In genomic region chr7:94008537-94008936, GRCh38 we compare ENCODE assay signal across 23 cellular contexts. TPM values are rescaled to one million over a fixed set of nuclear protein-coding genes. Genes with fewer than 3 reads are reported as not detected.
DNase-seq lines count a peak whose midpoint lies in the region; ATAC-seq, FAIRE-seq and TF ChIP-seq lines count a peak whose summit lies in the region.
"Had no signal": no experiment of that assay in that cellular context is flagged by ENCODE, and none has a peak within 500 bp of the region (broad histone marks: within the 10 kb centered on the region; RNA-seq: fewer than 3 reads in every experiment).

No MANE protein-coding gene starts in this region.

- TF ChIP-seq EP300 in K562 (IDR thresholded peaks at IDR 0.05; ENCODE audit: low read length) = no peak

- no peak overlapping the region for H3K4me2 ChIP-seq in K562 (ENCODE audit: insufficient read depth, low read length)

- H3K79me2 ChIP-seq in K562 (ENCODE audit: control insufficient read depth, insufficient read depth, low read length) = peaks cover 7% of the 10 kb centered on the region

- intact Hi-C loops in K562 (cut with micrococcal nuclease) = no loop called here

- no peaks in the 10 kb centered on the region for H3K9me1 ChIP-seq in K562 (ENCODE audit: control insufficient read depth, insufficient read depth, low read length)

- H4K20me1 ChIP-seq in K562 (replicated peaks; ENCODE audit: control insufficient read depth, insufficient read depth, low read length) = no peaks in the 10 kb centered on the region

- TF ChIP-seq RAD21 in K562 (CRISPR knock-in tag; conservative IDR thresholded peaks at IDR 0.05 in 1 of 2, IDR thresholded peaks at IDR 0.05 in 1 of 2) = no peak

- H2AFZ ChIP-seq in K562 (ENCODE audit: low read depth, low read length) = no peak overlapping the region

- POLR2A ChIA-PET in K562 (lab: Yijun Ruan, JAX) = no interaction called here

- 0% methylated on average over 1 of the region's 2 CpGs for WGBS in K562 (ENCODE audit: insufficient coverage, low coverage, missing lambda C conversion rate)

- TF ChIP-seq POLR2A in K562 (conservative IDR thresholded peaks at IDR 0.05) = no peak

- in situ Hi-C loops in K562 (cut with MboI) = no loop called here

- DNase-seq in LoVo (ENCODE audit: low spot score) = peak; percentile 16
- DNase-seq in K562 (ENCODE audit: extremely low read depth in 1 of 4, low spot score in 3 of 4) = no peak
- peak; percentile 71 for DNase-seq in kidney glomerular epithelial cell (lab: John Stamatoyannopoulos, UW)
- no peak for DNase-seq in HPDE6-E6E7 (ENCODE audit: extremely low spot score)
- DNase-seq in globus pallidus (ENCODE audit: low spot score) = no peak
- DNase-seq in D341Med (ENCODE audit: low spot score) = no peak
- DNase-seq: activated CD4-positive, alpha-beta T cell treated with anti-CD3 and anti-CD28 coated beads for 4 hours; activated T-cell treated with anti-CD3 and anti-CD28 coated beads, Interleukin-2, amount 50 U/mL, for 48 hours; esophagus squamous epithelium; GF-D8; Kasumi-1; lower lobe of right lung; NCI-H2081 treated with DMSO at 0.1 percent for 48 hours; NCI-H82; nephron progenitor cell; right lobe of liver; Right ventricle myocardium superior; stimulated activated CD4-positive, alpha-beta T cell treated with anti-CD3 and anti-CD28 coated beads, Interleukin-4, amount 100 ng/mL, for 1 hour; T-helper 9 cell; upper lobe of right lung had no signal

- TF ChIP-seq CTCF in K562 (IDR thresholded peaks at IDR 0.05 in 2 of 3, conservative IDR thresholded peaks at IDR 0.05 in 1 of 3; ENCODE audit: insufficient read depth in 2 of 3, low read depth in 1 of 3, low read length in 3 of 3) = no peak

- ATAC-seq in GM19463 (IDR thresholded peaks at IDR 0.05; ENCODE audit: unreplicated experiment) = peak; percentile 31
- ATAC-seq in K562 = no peak
- no peak for ATAC-seq in GM19397 (IDR thresholded peaks at IDR 0.05; ENCODE audit: unreplicated experiment)
- ATAC-seq: lower lobe of right lung, right lobe of liver, upper lobe of right lung had no signal

- no peak overlapping the region for H3K27ac ChIP-seq in K562 (ENCODE audit: extremely low read depth, low read depth, low read length)
- H3K27ac ChIP-seq: esophagus squamous epithelium, lower lobe of right lung, right lobe of liver, upper lobe of right lung had no signal

- H3K4me1 ChIP-seq in K562 (replicated peaks in 1 of 2; ENCODE audit: control insufficient read depth in 2 of 2, insufficient read depth in 2 of 2, low read length in 2 of 2) = peaks cover 0 to 10% of the 10 kb centered on the region in 2 experiments; a peak in 2 of 5 replicates
- H3K4me1 ChIP-seq: right lobe of liver had no signal

- H3K36me3 ChIP-seq in K562 (ENCODE audit: control insufficient read depth, insufficient read depth, low read length) = no peaks in the 10 kb centered on the region
- H3K36me3 ChIP-seq: esophagus squamous epithelium, lower lobe of right lung, right lobe of liver, upper lobe of right lung had no signal

- no TSS peak for BruUV-seq in K562 (replicated peaks; lab: Mats Ljungman, UMichigan)

- CTCF ChIA-PET in K562 (lab: Yijun Ruan, JAX; ENCODE audit: low intra/inter-chr PET ratio) = no interaction called here

- H3K9ac ChIP-seq in K562 (ENCODE audit: insufficient read depth in 1 of 2, low read depth in 2 of 2, low read length in 2 of 2) = no peak overlapping the region

- no peaks in the 10 kb centered on the region for H3K9me3 ChIP-seq in K562 (replicated peaks; ENCODE audit: control insufficient read depth, insufficient read depth, low read depth, low read length)
- H3K9me3 ChIP-seq: esophagus squamous epithelium, lower lobe of right lung, right lobe of liver, upper lobe of right lung had no signal

- FAIRE-seq in K562 (lab: Jason Lieb, UNC) = no peak
- FAIRE-seq: H1 had no signal

- no peak overlapping the region for H3K4me3 ChIP-seq in K562
- H3K4me3 ChIP-seq: esophagus squamous epithelium, lower lobe of right lung, right lobe of liver, upper lobe of right lung had no signal

- peaks cover 0 to 8% of the 10 kb centered on the region in 2 experiments; a peak in 3 of 5 replicates for H3K27me3 ChIP-seq in K562 (ENCODE audit: control insufficient read depth in 2 of 2, insufficient read depth in 2 of 2, low read length in 2 of 2)
- H3K27me3 ChIP-seq: esophagus squamous epithelium, right lobe of liver had no signal

TF ChIP-seq in K562, 482 proteins besides CTCF, POLR2A, EP300 and RAD21:
- TF ChIP-seq NFIC (IDR thresholded peaks at IDR 0.05) (0 out of 2 replicates have a peak, but pooled peaks have one; percentile 25), CBFA2T2 (conservative IDR thresholded peaks at IDR 0.05) (no peak)

RNA-seq across cellular contexts. Expression of gene BET1, which starts 4.4 kb away (rescaled TPM):
- 9.4 and 19.3 TPM in 2 replicates for total RNA-seq in K562 (2011; cell fraction: chromatin; rRNA removed; ENCODE audit: low replicate concordance)
- total RNA-seq in K562 (2011; cell fraction: nucleolus; rRNA removed) = 6.7 and 6.8 TPM in 2 replicates
- total RNA-seq in K562 (2011; cell fraction: nucleoplasm; rRNA removed) = 15.0 and 28.5 TPM in 2 replicates
- 15.8 and 25.3 TPM in 2 replicates for total RNA-seq in K562 (2014; rRNA removed)
- total RNA-seq in K562 (2014; rRNA removed; fragmentation: Illumina TruSeq; extraction: Trizol) = 36.5 and 40.5 TPM in 2 replicates
- total RNA-seq in K562 (2015; rRNA removed; fragmentation: Illumina TruSeq; extraction: Trizol) = 27.3 and 29.8 TPM in 2 replicates
- 30.6 and 31.6 TPM in 2 replicates for total RNA-seq in K562 (2021)
- polyA plus RNA-seq in K562 (2011; rRNA removed) = 48.1 and 64.6 TPM in 2 replicates
- 11.8 and 28.3 TPM in 2 replicates for polyA plus RNA-seq in K562 (2011; cell fraction: cytosol; rRNA removed)
- 16.9 and 23.9 TPM in 2 replicates for polyA plus RNA-seq in K562 (2011; cell fraction: nucleus; rRNA removed)
- 27.6 and 42.4 TPM in 2 replicates for polyA plus RNA-seq in K562 (2012)
- 38.2 and 45.6 TPM in 2 replicates for polyA plus RNA-seq in K562 (2014; fragmentation: Illumina TruSeq; extraction: Trizol)
- polyA plus RNA-seq in K562 (2014; fragmentation: Nextera tagmentation; extraction: Ambion mirVana) = 100 to 1,000 TPM; 171 to 190 TPM
- polyA plus RNA-seq in K562 (2014; rRNA removed) = 37.8 and 38.5 TPM in 2 replicates
- polyA minus RNA-seq in K562 (2011; rRNA and poly(A)+ RNA removed) = 14.0 and 17.3 TPM in 2 replicates
- polyA minus RNA-seq in K562 (2011; cell fraction: cytosol; rRNA and poly(A)+ RNA removed) = 7.0 and 9.6 TPM in 2 replicates
- polyA minus RNA-seq in K562 (2011; cell fraction: nucleus; rRNA and poly(A)+ RNA removed) = 11.2 and 22.5 TPM in 2 replicates

Comparison
In these comparisons a context has a peak if more than half of its experiments do, and no peak if none do; other contexts are left out.
1. DNase-seq: peak in LoVo (single experiment) and kidney glomerular epithelial cell (single experiment); none in K562 (0 of 4), HPDE6-E6E7 (single experiment), globus pallidus (single experiment) and D341Med (single experiment).